ENCODE assay signal across 1 cellular context in the genomic region with DNA sequence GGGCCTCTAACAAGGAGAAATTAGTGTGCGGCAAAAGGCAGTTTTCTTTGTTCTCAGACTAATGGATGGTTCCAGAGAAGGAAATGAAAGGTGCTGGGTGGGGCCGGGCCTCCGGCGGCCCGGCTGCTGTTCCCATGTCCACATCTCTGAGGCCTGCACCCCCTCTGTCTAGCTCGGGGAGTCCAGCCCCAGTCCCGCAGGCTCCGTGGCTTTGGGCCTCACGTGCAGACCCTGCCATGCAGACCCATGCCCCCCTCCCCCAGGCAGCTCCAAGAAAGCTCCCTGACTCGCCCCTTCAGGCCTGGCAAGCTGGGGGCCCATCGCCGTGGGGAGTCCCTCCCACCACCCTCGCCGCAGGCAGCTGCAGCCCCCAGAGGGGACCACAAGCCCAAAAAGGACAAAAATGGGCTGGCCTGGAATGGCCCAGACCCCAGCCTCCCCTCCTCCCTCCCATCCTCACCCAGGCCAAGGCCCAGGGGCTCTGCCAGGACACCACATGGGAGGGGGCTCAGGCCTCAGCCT.
A peak's percentile ranks its signal among the peaks of the same experiment; 100 is the strongest.
TF ChIP-seq lines count a peak whose summit lies in the region.

No MANE protein-coding gene starts in this region.

TF ChIP-seq in K562, 482 proteins besides CTCF, POLR2A, EP300 and RAD21:
- TF ChIP-seq POLR2G (IDR thresholded peaks at IDR 0.05; ENCODE audit: low read depth, low read length) (peak; percentile 11; the same call in 1 of the 2 replicates), YY1 (IDR thresholded peaks at IDR 0.05; ENCODE audit: borderline replicate concordance in 1 of 3, control insufficient read depth in 1 of 3, extremely low read depth in 1 of 3, insufficient read depth in 3 of 3, insufficient read length in 1 of 3, insufficient replicate concordance in 2 of 3, low read depth in 1 of 3, low read length in 2 of 3) (no peak)
